11 cellular contexts compared by ENCODE assay signal in the genomic region with DNA sequence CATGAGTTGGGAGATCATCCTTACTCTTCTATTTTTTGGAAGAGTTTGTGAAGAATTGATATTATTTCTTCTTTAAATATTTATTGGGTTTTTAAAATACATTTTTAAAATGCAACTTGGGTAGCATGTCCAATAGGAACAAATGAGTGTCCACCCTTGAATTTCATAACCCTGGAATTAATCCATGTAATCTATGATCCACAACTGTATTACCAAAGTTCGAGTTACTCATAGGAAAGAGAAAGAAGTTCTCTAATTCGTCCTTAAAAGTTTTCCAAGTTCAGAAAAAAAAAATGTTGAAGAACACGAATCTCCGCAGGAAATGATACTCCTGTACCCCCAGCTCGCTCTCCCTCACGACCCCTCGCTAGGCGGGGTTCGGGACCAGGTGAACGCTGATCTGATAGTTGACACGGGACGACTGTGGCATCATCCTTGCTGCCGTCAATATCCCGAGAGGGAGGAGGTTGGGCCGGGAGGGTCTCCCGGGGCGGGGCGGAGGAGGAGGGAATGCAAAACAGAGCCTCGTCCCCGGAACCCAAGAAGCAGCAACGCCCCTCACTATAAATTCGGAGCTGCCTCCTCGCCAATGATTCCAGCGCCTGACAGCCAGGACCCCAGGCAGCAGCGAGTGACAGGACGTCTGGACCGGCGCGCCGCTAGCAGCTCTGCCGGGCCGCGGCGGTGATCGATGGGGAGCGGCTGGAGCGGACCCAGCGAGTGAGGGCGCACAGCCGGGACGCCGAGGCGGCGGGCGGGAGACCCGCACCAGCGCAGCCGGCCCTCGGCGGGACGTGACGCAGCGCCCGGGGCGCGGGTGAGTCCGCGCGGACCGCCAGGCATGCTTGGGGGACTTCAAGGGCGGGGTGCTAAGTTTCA. TPM values are rescaled to one million over a fixed set of nuclear protein-coding genes. Genes with fewer than 3 reads are reported as not detected.
DNase-seq lines count a peak whose midpoint lies in the region; ATAC-seq and TF ChIP-seq lines count a peak whose summit lies in the region.
"Had no signal": no experiment of that assay in that cellular context is flagged by ENCODE, and none has a peak within 500 bp of the region (broad histone marks: within the 10 kb centered on the region; RNA-seq: fewer than 3 reads in every experiment).

Gene AGTR1, plus strand, starts transcription at position 593 of the 879 bp plus-strand sequence. CDS start 43,133 bp downstream, outside the sequence.

- no peaks in the 10 kb centered on the region for H3K36me3 Mint-ChIP-seq in activated CD4-positive, alpha-beta memory T cell treated with anti-CD3 and anti-CD28 coated beads, Interleukin-2, amount 10 ng/mL, durations not matched to agents 7 days and 5 days (ENCODE audit: low read depth)

- H3K27ac ChIP-seq in hepatocyte: no peak within 1 kb of the TSS
- H3K27ac ChIP-seq in sigmoid colon: peak within 1 kb of the TSS; percentile 57 to 85 (median 74)

- no peaks in the 10 kb centered on the region for H3K79me2 ChIP-seq in hepatocyte

- H3K4me2 ChIP-seq in hepatocyte: peak within 1 kb of the TSS; percentile 87

- H3K4me3 ChIP-seq in adipocyte (ENCODE audit: low read length) (peak within 1 kb of the TSS; percentile 90), hepatocyte (peak within 1 kb of the TSS; percentile 56), sigmoid colon (peak within 1 kb of the TSS; percentile 61 to 68 (median 66))

- no peaks in the 10 kb centered on the region for H3K9me2 ChIP-seq in hepatocyte (replicated peaks; ENCODE audit: insufficient read depth)

- H3K4me1 ChIP-seq in adipocyte (ENCODE audit: control insufficient read depth, insufficient read depth, low read length) (peaks cover 11% of the 10 kb centered on the region), hepatocyte (ENCODE audit: insufficient read depth) (no peaks in the 10 kb centered on the region), sigmoid colon (peaks cover 0 to 23% (median 8%) of the 10 kb centered on the region in 4 donors)

- peak in 1 of 2 donors; percentile 14 for TF ChIP-seq POLR2A in sigmoid colon (IDR thresholded peaks at IDR 0.05)

- no peak within 1 kb of the TSS for H3K27ac Mint-ChIP-seq in activated CD4-positive, alpha-beta memory T cell treated with anti-CD3 and anti-CD28 coated beads, Interleukin-2, amount 10 ng/mL, durations not matched to agents 7 days and 5 days
- H3K27ac Mint-ChIP-seq: dendritic cell treated with granulocyte-macrophage colony-stimulating factor and Interleukin-4, amounts not matched to agents 40 ng/mL and 50 ng/mL, for 4 days had no signal

- H3K4me1 Mint-ChIP-seq in activated CD4-positive, alpha-beta memory T cell treated with anti-CD3 and anti-CD28 coated beads, Interleukin-2, amount 10 ng/mL, durations not matched to agents 7 days and 5 days: no peaks in the 10 kb centered on the region

- no peak for TF ChIP-seq CTCF in GM10266 (IDR thresholded peaks at IDR 0.05; ENCODE audit: control insufficient read depth, insufficient read depth, low read depth, missing control alignments)
- TF ChIP-seq CTCF in hepatocyte (IDR thresholded peaks at IDR 0.05; ENCODE audit: poor library complexity): no peak
- TF ChIP-seq CTCF in sigmoid colon (IDR thresholded peaks at IDR 0.05): no peak

- no peaks in the 10 kb centered on the region for H4K20me1 ChIP-seq in hepatocyte (ENCODE audit: insufficient read depth, poor library complexity, severe bottlenecking)

- H3K36me3 ChIP-seq in adipocyte (ENCODE audit: control insufficient read depth, insufficient read depth, low read length, severe bottlenecking): no peaks in the 10 kb centered on the region
- H3K36me3 ChIP-seq in hepatocyte (replicated peaks; ENCODE audit: insufficient read depth, low read depth): no peaks in the 10 kb centered on the region
- no peaks in the 10 kb centered on the region for H3K36me3 ChIP-seq in sigmoid colon

- H3K27me3 Mint-ChIP-seq in activated CD4-positive, alpha-beta memory T cell treated with anti-CD3 and anti-CD28 coated beads, Interleukin-2, amount 10 ng/mL, durations not matched to agents 7 days and 5 days: peaks cover 13% of the 10 kb centered on the region

- H3K9me3 ChIP-seq in adipocyte (ENCODE audit: control insufficient read depth, low read length) (no peaks in the 10 kb centered on the region), hepatocyte (ENCODE audit: low read depth) (no peaks in the 10 kb centered on the region), sigmoid colon (no peaks in the 10 kb centered on the region)

- intact Hi-C loops in sigmoid colon (cut with DNase I): loop anchor here (5.0 kb wide), 1 partner anchor 90 kb away; no protein-coding TSS in a partner anchor

- no peaks in the 10 kb centered on the region for H3K9me3 Mint-ChIP-seq in activated CD4-positive, alpha-beta memory T cell treated with anti-CD3 and anti-CD28 coated beads, Interleukin-2, amount 10 ng/mL, durations not matched to agents 7 days and 5 days
- H3K9me3 Mint-ChIP-seq: dendritic cell treated with granulocyte-macrophage colony-stimulating factor and Interleukin-4, amounts not matched to agents 40 ng/mL and 50 ng/mL, for 4 days had no signal

- no peak within 1 kb of the TSS for H3K4me3 Mint-ChIP-seq in activated CD4-positive, alpha-beta memory T cell treated with anti-CD3 and anti-CD28 coated beads, Interleukin-2, amount 10 ng/mL, durations not matched to agents 7 days and 5 days
- H3K4me3 Mint-ChIP-seq: dendritic cell treated with granulocyte-macrophage colony-stimulating factor and Interleukin-4, amounts not matched to agents 40 ng/mL and 50 ng/mL, for 4 days had no signal

- H2AFZ ChIP-seq in hepatocyte: peak within 1 kb of the TSS; percentile 76

- ATAC-seq in stimulated activated naive CD8-positive, alpha-beta T cell treated with anti-CD3 and anti-CD28 coated beads, Interleukin-15, Interleukin-2, amounts not matched to agents 100 U/mL and 50 U/mL, for 24 hours: no peak
- no peak for ATAC-seq in GM19463 (IDR thresholded peaks at IDR 0.05; ENCODE audit: unreplicated experiment)

- DNase-seq in GM10266 (ENCODE audit: extremely low spot score) (peak; percentile 18), adipocyte (ENCODE audit: low read depth) (peak; percentile 83), hepatocyte (ENCODE audit: low spot score) (peak; percentile 48), sigmoid colon (peak; percentile 91), LoVo (ENCODE audit: low spot score) (no peak)
- no peak for DNase-seq in stimulated activated naive CD8-positive, alpha-beta T cell treated with anti-CD3 and anti-CD28 coated beads, Interleukin-15, Interleukin-2, amounts not matched to agents 100 U/mL and 50 U/mL, for 24 hours
- no peak for DNase-seq in activated CD4-positive, alpha-beta memory T cell treated with anti-CD3 and anti-CD28 coated beads, Interleukin-2, amount 10 ng/mL, durations not matched to agents 7 days and 5 days
- DNase-seq: NCI-H2029; stimulated activated naive CD4-positive, alpha-beta T cell treated with Interleukin-2 at 50 U/mL for 16 hours had no signal

- no peaks in the 10 kb centered on the region for H3K27me3 ChIP-seq in adipocyte (replicated peaks; ENCODE audit: control insufficient read depth, insufficient read depth, low read length)
- peaks cover 34% of the 10 kb centered on the region for H3K27me3 ChIP-seq in hepatocyte
- no peaks in the 10 kb centered on the region for H3K27me3 ChIP-seq in sigmoid colon

- CTCF ChIA-PET in activated CD4-positive, alpha-beta memory T cell treated with anti-CD3 and anti-CD28 coated beads, Interleukin-2, amount 10 ng/mL, durations not matched to agents 7 days and 5 days (lab: Charles Lee): no interaction called here

- WGBS in hepatocyte (ENCODE audit: low lambda C conversion rate, missing lambda C conversion rate): 3% methylated on average over 46 of the region's 61 CpGs
- WGBS in sigmoid colon, 2 donors: 4% methylated on average over 61 of the region's 61 CpGs

- peak within 1 kb of the TSS; percentile 90 for H3K9ac ChIP-seq in adipocyte (ENCODE audit: low read length)

- TF ChIP-seq EP300 in sigmoid colon (IDR thresholded peaks at IDR 0.05): no peak

- POLR2A ChIA-PET in activated CD4-positive, alpha-beta memory T cell treated with anti-CD3 and anti-CD28 coated beads, Interleukin-2, amount 10 ng/mL, durations not matched to agents 7 days and 5 days (lab: Charles Lee): no interaction called here

RNA-seq across cellular contexts. Expression of gene AGTR1, which starts in this region (rescaled TPM):
- 8.0 and 11.2 TPM in 2 replicates for total RNA-seq in hepatocyte
- 6.1 and 10.9 TPM in 2 replicates for polyA plus RNA-seq in hepatocyte
- total RNA-seq in sigmoid colon: 10 to 100 TPM; 38.4 to 77.8 (median 51.6) TPM
- polyA plus RNA-seq in sigmoid colon: 1 to 10 TPM in 2 of 3 donors, not detected in 1; 1.2 to 2.0 TPM
- not detected for total RNA-seq in activated CD4-positive, alpha-beta memory T cell treated with anti-CD3 and anti-CD28 coated beads, Interleukin-2, amount 10 ng/mL, durations not matched to agents 7 days and 5 days

Comparison
In these comparisons a context has a peak if more than half of its experiments do, and no peak if none do; other contexts are left out.
1. DNase-seq: peak in GM10266 (single experiment), adipocyte (single experiment), hepatocyte (single experiment) and sigmoid colon (single experiment); none in LoVo (single experiment), stimulated activated naive CD8-positive, alpha-beta T cell treated with anti-CD3 and anti-CD28 coated beads, Interleukin-15, Interleukin-2, amounts not matched to agents 100 U/mL and 50 U/mL, for 24 hours (single experiment) and activated CD4-positive, alpha-beta memory T cell treated with anti-CD3 and anti-CD28 coated beads, Interleukin-2, amount 10 ng/mL, durations not matched to agents 7 days and 5 days (single experiment).
2. Peak in every context shown above with its lines, with median percentiles within 50 percentile points of each other: H3K4me3 ChIP-seq.